ENCODE assay signal across 1 cellular context in genomic region chr1:167928457-167928852, GRCh38.
A peak's percentile ranks its signal among the peaks of the same experiment; 100 is the strongest.
TF ChIP-seq lines count a peak whose summit lies in the region.

No MANE protein-coding gene starts in this region.

TF ChIP-seq in K562, 482 proteins besides CTCF, POLR2A, EP300 and RAD21 (continued from another document and continues in another):
- TF ChIP-seq ZNF449 (CRISPR knock-in tag; IDR thresholded peaks at IDR 0.05) = no peak
- no peak for TF ChIP-seq GTF3C2 (IDR thresholded peaks at IDR 0.05; ENCODE audit: borderline replicate concordance, extremely low read depth, insufficient read length)
- no peak for TF ChIP-seq FOXP4 (CRISPR knock-in tag; IDR thresholded peaks at IDR 0.05; ENCODE audit: borderline replicate concordance)
- no peak for TF ChIP-seq KAT8 (IDR thresholded peaks at IDR 0.05; ENCODE audit: low read depth)
- TF ChIP-seq E2F3 (CRISPR knock-in tag; IDR thresholded peaks at IDR 0.05) = no peak
- TF ChIP-seq CTCFL (IDR thresholded peaks at IDR 0.05; ENCODE audit: borderline replicate concordance, insufficient read depth, low read depth, low read length, poor library complexity, severe bottlenecking) = no peak
- no peak for TF ChIP-seq KDM5B (IDR thresholded peaks at IDR 0.05; ENCODE audit: insufficient replicate concordance, low read depth, low read length)
- no peak for TF ChIP-seq CEBPZ (IDR thresholded peaks at IDR 0.05; ENCODE audit: borderline replicate concordance, low read depth, low read length)
- 0 out of 2 replicates have a peak, but pooled peaks have one; percentile 20 for TF ChIP-seq RAD51 (IDR thresholded peaks at IDR 0.05; ENCODE audit: borderline replicate concordance, low read depth)
- TF ChIP-seq ZNF584 (CRISPR knock-in tag; IDR thresholded peaks at IDR 0.05; ENCODE audit: low read depth) = no peak
- no peak for TF ChIP-seq MXI1 (IDR thresholded peaks at IDR 0.05; ENCODE audit: low read depth, low read length)
- TF ChIP-seq ZNF12 (CRISPR knock-in tag; IDR thresholded peaks at IDR 0.05) = no peak
- no peak for TF ChIP-seq ZNF445 (CRISPR knock-in tag; IDR thresholded peaks at IDR 0.05; ENCODE audit: low read depth)
- TF ChIP-seq MNT (conservative IDR thresholded peaks at IDR 0.05) = peak; percentile 52 to 75; a peak in 2 of 4 replicates
- no peak for TF ChIP-seq ZNF133 (CRISPR knock-in tag; IDR thresholded peaks at IDR 0.05)
- TF ChIP-seq FIP1L1 (IDR thresholded peaks at IDR 0.05; ENCODE audit: low read depth, low read length, poor library complexity, severe bottlenecking) = no peak
- TF ChIP-seq REST (CRISPR knock-in tag; IDR thresholded peaks at IDR 0.05; ENCODE audit: low read depth) = no peak
- TF ChIP-seq ZNF324 (CRISPR knock-in tag; IDR thresholded peaks at IDR 0.05) = no peak
- no peak for TF ChIP-seq E4F1 (CRISPR knock-in tag; IDR thresholded peaks at IDR 0.05; ENCODE audit: borderline replicate concordance)
- TF ChIP-seq STAT5B (CRISPR knock-in tag; IDR thresholded peaks at IDR 0.05) = no peak
- TF ChIP-seq C11orf30 (IDR thresholded peaks at IDR 0.05; ENCODE audit: low read depth) = peak; percentile 93
- TF ChIP-seq BDP1 (IDR thresholded peaks at IDR 0.05; ENCODE audit: insufficient read depth, insufficient read length) = no peak
- TF ChIP-seq ILK (tag; IDR thresholded peaks at IDR 0.05; ENCODE audit: borderline replicate concordance, low read depth) = no peak
- TF ChIP-seq ZNF717 (CRISPR knock-in tag; IDR thresholded peaks at IDR 0.05) = no peak
- TF ChIP-seq IRF9 (tag; IDR thresholded peaks at IDR 0.05) = no peak
- TF ChIP-seq ZNF766 (CRISPR knock-in tag; conservative IDR thresholded peaks at IDR 0.05) = no peak
- TF ChIP-seq ZNF280B (CRISPR knock-in tag; IDR thresholded peaks at IDR 0.05) = no peak
- no peak for TF ChIP-seq DDX20 (tag; IDR thresholded peaks at IDR 0.05; ENCODE audit: low read depth)
- TF ChIP-seq SRSF7 (optimal IDR thresholded peaks at IDR 0.05; ENCODE audit: low read depth, low read length) = no peak
